Comparison of ENCODE assay signal across 18 cellular contexts in genomic region chr15:65335278-65336055, GRCh38. TPM values are rescaled to one million over a fixed set of nuclear protein-coding genes. Genes with fewer than 3 reads are reported as not detected.
DNase-seq lines count a peak whose midpoint lies in the region; ATAC-seq and TF ChIP-seq lines count a peak whose summit lies in the region.
"Had no signal": no experiment of that assay in that cellular context is flagged by ENCODE, and none has a peak within 500 bp of the region (broad histone marks: within the 10 kb centered on the region; RNA-seq: fewer than 3 reads in every experiment).

No MANE protein-coding gene starts in this region.

- no peak for ATAC-seq in WTC11
- ATAC-seq in PC-3, result no peak

- H2AFZ ChIP-seq in neuronal stem cell (ENCODE audit: low read length), result no peak overlapping the region
- H2AFZ ChIP-seq in PC-3 (ENCODE audit: low read length), result no peak overlapping the region
- H2AFZ ChIP-seq: GM23248 had no signal

- H3K4me1 ChIP-seq in BLaER1 (peaks cover 74% of the 10 kb centered on the region), neuronal stem cell (ENCODE audit: control insufficient read depth in 2 of 2, insufficient read depth in 1 of 2, low read depth in 1 of 2, low read length in 2 of 2) (peaks cover 59 to 67% of the 10 kb centered on the region in 2 donors), PC-3 (ENCODE audit: insufficient read depth, low read length) (no peaks in the 10 kb centered on the region), suprapubic skin (no peaks in the 10 kb centered on the region)

- H3K4me1 Mint-ChIP-seq in WTC11 (peaks cover 70% of the 10 kb centered on the region), glutamatergic neuron (ENCODE audit: low read depth, unreplicated experiment) (peaks cover 59% of the 10 kb centered on the region)

- H3K23ac ChIP-seq in neuronal stem cell (ENCODE audit: low read depth, low read length, poor library complexity), result peak overlapping the region; percentile 10

- no peaks in the 10 kb centered on the region for H3K9me3 ChIP-seq in BLaER1
- no peaks in the 10 kb centered on the region for H3K9me3 ChIP-seq in neuronal stem cell (replicated peaks in 1 of 2; ENCODE audit: control insufficient read depth in 2 of 2, insufficient read depth in 1 of 2, low read depth in 1 of 2, low read length in 2 of 2)
- H3K9me3 ChIP-seq in PC-3 (ENCODE audit: low read length), result no peaks in the 10 kb centered on the region
- no peaks in the 10 kb centered on the region for H3K9me3 ChIP-seq in suprapubic skin

- no CpG with 5 or more reads among the region's 19 CpGs for WGBS in neuronal stem cell (ENCODE audit: extremely low coverage in 2 of 2, insufficient read length in 2 of 2, insufficient replicate concordance in 1 of 2), 2 donors
- WGBS in suprapubic skin, result 92% methylated on average over 15 of the region's 19 CpGs

- POLR2A ChIA-PET in WTC11 (lab: Charles Lee), result interaction anchor here (1.0 kb wide), 1 partner anchor 14 kb away, joined by 3 read pairs; no protein-coding TSS in a partner anchor
- POLR2A ChIA-PET in PC-3 (lab: Charles Lee; ENCODE audit: unreplicated experiment), result no interaction called here

- H2BK120ac ChIP-seq in neuronal stem cell (ENCODE audit: low read depth, low read length), result peak overlapping the region; percentile 29

- H3K4ac ChIP-seq in neuronal stem cell (ENCODE audit: low read length), result no peak overlapping the region

- H3K14ac ChIP-seq in neuronal stem cell (ENCODE audit: low read length), result no peak overlapping the region

- peak overlapping the region; percentile 98 for H2BK15ac ChIP-seq in neuronal stem cell (ENCODE audit: low read length)

- H3K27ac ChIP-seq in BLaER1 (no peak overlapping the region), neuronal stem cell (replicated peaks; ENCODE audit: low read length) (no peak overlapping the region), PC-3 (ENCODE audit: low read length) (no peak overlapping the region), suprapubic skin (no peak overlapping the region)
- H3K27ac ChIP-seq: GM23248 had no signal

- peak overlapping the region; percentile 56 for H4K8ac ChIP-seq in neuronal stem cell (ENCODE audit: low read depth, low read length)

- H3K9me3 Mint-ChIP-seq in WTC11 (no peaks in the 10 kb centered on the region), glutamatergic neuron (ENCODE audit: unreplicated experiment) (peaks cover 38% of the 10 kb centered on the region)

- peaks cover 7% of the 10 kb centered on the region; the same call in 1 of the 2 replicates for H3K36me3 Mint-ChIP-seq in WTC11
- no peaks in the 10 kb centered on the region for H3K36me3 Mint-ChIP-seq in glutamatergic neuron (ENCODE audit: unreplicated experiment)

- H3K9me2 ChIP-seq in PC-3 (replicated peaks; ENCODE audit: low read length), result no peaks in the 10 kb centered on the region

- peak overlapping the region; percentile 90 for H2AK5ac ChIP-seq in neuronal stem cell (ENCODE audit: low read depth, low read length)

- no peaks in the 10 kb centered on the region for H3K27me3 Mint-ChIP-seq in WTC11 (ENCODE audit: low read depth)
- H3K27me3 Mint-ChIP-seq in glutamatergic neuron (ENCODE audit: unreplicated experiment), result peaks cover 42% of the 10 kb centered on the region

- no peak for TF ChIP-seq POLR2A in suprapubic skin (IDR thresholded peaks at IDR 0.05)

- peak overlapping the region; percentile 96 for H2BK12ac ChIP-seq in neuronal stem cell (ENCODE audit: low read length)

- H3K9ac ChIP-seq in BLaER1, result no peak overlapping the region
- peak overlapping the region; percentile 66 for H3K9ac ChIP-seq in neuronal stem cell (ENCODE audit: low read depth, low read length, poor library complexity)
- no peak overlapping the region for H3K9ac ChIP-seq in PC-3 (ENCODE audit: low read length)
- H3K9ac ChIP-seq: GM23248 had no signal

- H3K79me1 ChIP-seq in neuronal stem cell (ENCODE audit: low read depth, low read length), result peaks cover 4% of the 10 kb centered on the region

- no TSS peak for BruUV-seq in PC-3 (replicated peaks; lab: Mats Ljungman, UMichigan)

- no peaks in the 10 kb centered on the region for H3K36me3 ChIP-seq in BLaER1
- peaks cover 13 to 50% of the 10 kb centered on the region in 2 donors for H3K36me3 ChIP-seq in neuronal stem cell (replicated peaks in 1 of 2; ENCODE audit: control insufficient read depth in 2 of 2, insufficient read depth in 2 of 2, low read length in 2 of 2)
- no peaks in the 10 kb centered on the region for H3K36me3 ChIP-seq in PC-3 (ENCODE audit: low read depth, low read length)
- no peaks in the 10 kb centered on the region for H3K36me3 ChIP-seq in suprapubic skin

- intact Hi-C loops in PC-3 (cut with micrococcal nuclease), result no loop called here

- TF ChIP-seq CTCF in WTC11 (IDR thresholded peaks at IDR 0.05) (no peak), glutamatergic neuron (IDR thresholded peaks at IDR 0.05; ENCODE audit: partially characterized antibody, unreplicated experiment) (no peak), PC-3 (conservative IDR thresholded peaks at IDR 0.05; ENCODE audit: low read depth, low read length) (no peak), suprapubic skin (IDR thresholded peaks at IDR 0.05) (no peak)

- H4K91ac ChIP-seq in neuronal stem cell (ENCODE audit: low read depth, low read length, poor library complexity), result peak overlapping the region; percentile 20

- H3K18ac ChIP-seq in neuronal stem cell (ENCODE audit: low read length), result peak overlapping the region; percentile 95

- H3K4me3 ChIP-seq in BLaER1 (no peak overlapping the region), neuronal stem cell (ENCODE audit: low read length in 2 of 2) (no peak overlapping the region), PC-3 (ENCODE audit: low read length) (no peak overlapping the region), suprapubic skin (no peak overlapping the region)
- H3K4me3 ChIP-seq: GM23248 had no signal

- H3F3A ChIP-seq in PC-3 (ENCODE audit: low read length, unreplicated experiment), result no peaks in the 10 kb centered on the region

- H3K27ac Mint-ChIP-seq in WTC11 (0 out of 2 replicates have a peak overlapping the region, but pooled peaks have one; percentile 27), glutamatergic neuron (ENCODE audit: unreplicated experiment) (peak overlapping the region; percentile 100)

- H3K27me3 ChIP-seq in BLaER1 (no peaks in the 10 kb centered on the region), neuronal stem cell (ENCODE audit: control insufficient read depth in 3 of 3, insufficient read depth in 3 of 3, low read depth in 1 of 3, low read length in 3 of 3) (peaks cover 0 to 2% (median 0%) of the 10 kb centered on the region in 3 experiments), PC-3 (ENCODE audit: low read length) (no peaks in the 10 kb centered on the region), suprapubic skin (peaks cover 25% of the 10 kb centered on the region)

- no peaks in the 10 kb centered on the region for H3K79me2 ChIP-seq in PC-3 (ENCODE audit: low read length)

- H4K20me1 ChIP-seq in BLaER1 (no peaks in the 10 kb centered on the region; the same call in 1 of the 2 replicates), PC-3 (ENCODE audit: low read length) (no peaks in the 10 kb centered on the region)

- H3K4me3 Mint-ChIP-seq in WTC11 (no peak overlapping the region), glutamatergic neuron (ENCODE audit: unreplicated experiment) (peak overlapping the region; percentile 65)

- peak overlapping the region; percentile 79 for H2BK5ac ChIP-seq in neuronal stem cell (ENCODE audit: low read length)

- CTCF ChIA-PET in WTC11 (lab: Charles Lee), result interaction anchor here (0.6 to 9.4 kb wide), 17 partner anchors 8 to 255 kb away, joined by 3 to 64 read pairs (median 4); partner anchors contain the start of gene IGDCC4
- CTCF ChIA-PET in PC-3 (lab: Charles Lee), result no interaction called here

- H3K4me2 ChIP-seq in BLaER1 (peak overlapping the region; percentile 66; the same call in 1 of the 2 replicates), neuronal stem cell (ENCODE audit: insufficient read depth, low read length, poor library complexity, severe bottlenecking) (no peak overlapping the region), PC-3 (ENCODE audit: low read length) (no peak overlapping the region)

- DNase-seq in WTC11 (ENCODE audit: low spot score) (no peak), glutamatergic neuron (peak; percentile 10), neuronal stem cell (ENCODE audit: low spot score) (no peak), NCI-H2029 (lab: John Stamatoyannopoulos, UW) (no peak), PC-3 (no peak), suprapubic skin (ENCODE audit: low spot score in 2 of 2) (no peak)
- DNase-seq in activated T-cell treated with anti-CD3 and anti-CD28 coated beads, Interleukin-2, amount 50 U/mL, for 48 hours, result no peak
- DNase-seq: C1 segment of cervical spinal cord, GM23248, KG1, NCI-H1105 treated with DMSO at 0.1 percent for 48 hours, NCI-H1694, NCI-H2227 treated with DMSO at 0.1 percent for 48 hours, NCI-H510A treated with DMSO at 0.1 percent for 48 hours, OCI-M1, SHP77 treated with DMSO at 0.1 percent for 48 hours had no signal

- no peak for TF ChIP-seq EP300 in suprapubic skin (IDR thresholded peaks at IDR 0.05)

TF ChIP-seq in WTC11, 78 proteins besides CTCF, POLR2A, EP300 and RAD21 (continues in another document):
- no peak for TF ChIP-seq USF1 (CRISPR knock-in tag; IDR thresholded peaks at IDR 0.05)
- TF ChIP-seq ETV6 (CRISPR knock-in tag; IDR thresholded peaks at IDR 0.05), result no peak

RNA-seq across cellular contexts. Expression of gene RNU5B-1, which starts 31.0 kb away (rescaled TPM):
- total RNA-seq in WTC11 (2021) (9.7 to 10.4 TPM in 2 of 3 replicates, not detected in the other), glutamatergic neuron (ENCODE audit: unreplicated experiment) (not detected), PC-3 (2014; rRNA removed) (not detected in 2 replicates), suprapubic skin (not detected)
- not detected for polyA plus RNA-seq in neuronal stem cell (2013, experiment 1 of 2)
- not detected for polyA plus RNA-seq in neuronal stem cell (2013, experiment 2 of 2)
- total RNA-seq: GM23248, RPMI7951 had no signal
- polyA plus RNA-seq: GM23248 had no signal

RNA-seq across cellular contexts. Expression of gene RNU5A-1, which starts 39.6 kb away (rescaled TPM):
- total RNA-seq in WTC11 (2021) (not detected in 3 replicates), glutamatergic neuron (ENCODE audit: unreplicated experiment) (not detected), PC-3 (2014; rRNA removed) (not detected in 2 replicates), suprapubic skin (not detected)
- not detected for polyA plus RNA-seq in neuronal stem cell (2013, experiment 1 of 2)
- polyA plus RNA-seq in neuronal stem cell (2013, experiment 2 of 2), result not detected
- total RNA-seq: GM23248, RPMI7951 had no signal
- polyA plus RNA-seq: GM23248 had no signal

RNA-seq across cellular contexts. Expression of gene IGDCC3, which starts 42.3 kb away (rescaled TPM):
- total RNA-seq in WTC11 (2021) (49.2 to 53.5 TPM (median 53.5 TPM) in 3 replicates), glutamatergic neuron (ENCODE audit: unreplicated experiment) (342 TPM), PC-3 (2014; rRNA removed) (not detected in 2 replicates), suprapubic skin (not detected)
- polyA plus RNA-seq in neuronal stem cell (2013, experiment 1 of 2), result 69.2 TPM
- 70.9 TPM for polyA plus RNA-seq in neuronal stem cell (2013, experiment 2 of 2)
- total RNA-seq: GM23248, RPMI7951 had no signal
- polyA plus RNA-seq: GM23248 had no signal

RNA-seq across cellular contexts. Expression of gene PARP16, which starts 48.8 kb away (rescaled TPM):
- total RNA-seq in WTC11 (2021) (4.7 to 6.2 TPM (median 5.8 TPM) in 3 replicates), glutamatergic neuron (ENCODE audit: unreplicated experiment) (6.8 TPM), PC-3 (2014; rRNA removed) (6.4 and 11.0 TPM in 2 replicates), suprapubic skin (10 to 100 TPM in 3 of 4 donors, 1 to 10 TPM in 1; 8.2 to 16.7 (median 11.7) TPM)
- polyA plus RNA-seq in neuronal stem cell (2013, experiment 1 of 2), result 11.4 TPM
- polyA plus RNA-seq in neuronal stem cell (2013, experiment 2 of 2), result 12.0 TPM

Comparison
In these comparisons a context has a peak if more than half of its experiments do, and no peak if none do; other contexts are left out.
1. RNA of gene IGDCC3, which starts 42.3 kb away (total RNA-seq): 342 TPM in glutamatergic neuron (single experiment) and 49.2 to 53.5 TPM in WTC11; not detected in PC-3 and not detected in suprapubic skin; every median in the first group is over 10 times any median in the second.